Comparison of ENCODE assay signal across 9 cellular contexts in the genomic region with DNA sequence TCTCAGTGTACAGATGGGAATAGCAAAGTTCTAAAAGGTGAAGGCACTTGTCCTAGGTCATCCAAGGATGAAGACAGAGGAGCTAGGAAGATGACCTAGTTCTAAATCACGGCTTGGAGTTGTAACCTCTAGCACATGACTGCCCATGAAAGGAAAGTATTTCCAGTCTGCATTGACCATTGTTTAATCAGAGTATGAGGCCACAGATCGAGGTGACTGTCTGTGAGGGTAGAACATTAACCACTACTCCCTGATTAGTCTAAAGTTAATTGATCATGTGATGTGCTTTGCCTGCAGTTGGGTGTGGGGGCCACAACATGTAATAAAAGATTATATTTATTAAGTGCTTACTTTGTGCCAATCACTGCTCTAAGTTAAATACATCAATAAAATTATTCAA. TPM values are rescaled to one million over a fixed set of nuclear protein-coding genes. Genes with fewer than 3 reads are reported as not detected.
DNase-seq lines count a peak whose midpoint lies in the region; ATAC-seq and TF ChIP-seq lines count a peak whose summit lies in the region.
"Had no signal": no experiment of that assay in that cellular context is flagged by ENCODE, and none has a peak within 500 bp of the region (broad histone marks: within the 10 kb centered on the region; RNA-seq: fewer than 3 reads in every experiment).

No MANE protein-coding gene starts in this region.

- no peak overlapping the region for H3K27ac ChIP-seq in CD4-positive, alpha-beta memory T cell (ENCODE audit: low read depth, low read length)

- POLR2A ChIA-PET in CD4-positive, alpha-beta memory T cell (lab: Charles Lee; ENCODE audit: partially characterized antibody): interaction anchor here (1.2 kb wide), 1 partner anchor 130 kb away, joined by 3 read pairs; no protein-coding TSS in a partner anchor

- H3K36me3 ChIP-seq in CD4-positive, alpha-beta memory T cell (ENCODE audit: insufficient read depth, low read length): no peaks in the 10 kb centered on the region

- H3K27ac Mint-ChIP-seq in CD4-positive, alpha-beta memory T cell: peak overlapping the region in 5 of 7 donors; percentile 14 to 85 (median 74)

- peak overlapping the region in 6 of 8 donors; percentile 59 to 84 (median 71) for H3K4me3 Mint-ChIP-seq in CD4-positive, alpha-beta memory T cell

- peaks cover 21 to 25% (median 23%) of the 10 kb centered on the region in 4 donors for H3K4me1 Mint-ChIP-seq in CD4-positive, alpha-beta memory T cell

- H3K4me1 ChIP-seq in CD4-positive, alpha-beta memory T cell (ENCODE audit: insufficient read depth, low read length): peaks cover 21% of the 10 kb centered on the region

- CTCF ChIA-PET in CD4-positive, alpha-beta memory T cell (lab: Charles Lee; ENCODE audit: partially characterized antibody): interaction anchor here (1.3 to 1.7 kb wide), 3 partner anchors 17 to 103 kb away, joined by 3 to 6 read pairs (median 4); no protein-coding TSS in a partner anchor

- no peaks in the 10 kb centered on the region for H3K9me3 Mint-ChIP-seq in CD4-positive, alpha-beta memory T cell

- no peaks in the 10 kb centered on the region for H3K27me3 Mint-ChIP-seq in CD4-positive, alpha-beta memory T cell

- H3K36me3 Mint-ChIP-seq in CD4-positive, alpha-beta memory T cell: no peaks in the 10 kb centered on the region

- intact Hi-C loops in CD4-positive, alpha-beta memory T cell (cut with micrococcal nuclease): no loop called here

- ATAC-seq in GM21390 (IDR thresholded peaks at IDR 0.05; ENCODE audit: unreplicated experiment): peak; percentile 40
- peak; percentile 16 for ATAC-seq in HG03442 (IDR thresholded peaks at IDR 0.05; ENCODE audit: unreplicated experiment)

- DNase-seq in CD4-positive, alpha-beta memory T cell: no peak
- DNase-seq in epithelial cell of proximal tubule (ENCODE audit: low read depth): peak; percentile 57
- no peak for DNase-seq in NCI-H1436 treated with DMSO at 0.1 percent for 48 hours (lab: John Stamatoyannopoulos, UW)
- DNase-seq in NCI-H446 (lab: John Stamatoyannopoulos, UW): no peak
- DNase-seq in iPS-NIHi11 (ENCODE audit: low spot score): no peak
- no peak for DNase-seq in dermis blood vessel endothelial cell
- DNase-seq: GF-D8 had no signal

- H3K9me3 ChIP-seq in CD4-positive, alpha-beta memory T cell (ENCODE audit: control insufficient read depth in 1 of 2, low read length in 2 of 2): no peaks in the 10 kb centered on the region

- H3K27me3 ChIP-seq in CD4-positive, alpha-beta memory T cell (ENCODE audit: insufficient read depth, low read length): no peaks in the 10 kb centered on the region

- TF ChIP-seq CTCF in epithelial cell of proximal tubule (conservative IDR thresholded peaks at IDR 0.05; ENCODE audit: low read depth, low read length): no peak

- no peak overlapping the region for H3K4me3 ChIP-seq in CD4-positive, alpha-beta memory T cell (ENCODE audit: low read length in 2 of 2)
- peak overlapping the region; percentile 34 for H3K4me3 ChIP-seq in epithelial cell of proximal tubule (ENCODE audit: low read depth, low read length)

RNA-seq across cellular contexts. Expression of a gene that starts 0.7 kb away (rescaled TPM):
- under 1 TPM; 0.06 to 0.11 TPM for total RNA-seq in CD4-positive, alpha-beta memory T cell
- polyA plus RNA-seq in CD4-positive, alpha-beta memory T cell: not detected
- total RNA-seq in epithelial cell of proximal tubule: 0.81 and 0.87 TPM in 2 replicates
- 2.0 and 5.4 TPM in 2 replicates for total RNA-seq in dermis blood vessel endothelial cell
